ENCODE assay signal across 29 cellular contexts in the genomic region with DNA sequence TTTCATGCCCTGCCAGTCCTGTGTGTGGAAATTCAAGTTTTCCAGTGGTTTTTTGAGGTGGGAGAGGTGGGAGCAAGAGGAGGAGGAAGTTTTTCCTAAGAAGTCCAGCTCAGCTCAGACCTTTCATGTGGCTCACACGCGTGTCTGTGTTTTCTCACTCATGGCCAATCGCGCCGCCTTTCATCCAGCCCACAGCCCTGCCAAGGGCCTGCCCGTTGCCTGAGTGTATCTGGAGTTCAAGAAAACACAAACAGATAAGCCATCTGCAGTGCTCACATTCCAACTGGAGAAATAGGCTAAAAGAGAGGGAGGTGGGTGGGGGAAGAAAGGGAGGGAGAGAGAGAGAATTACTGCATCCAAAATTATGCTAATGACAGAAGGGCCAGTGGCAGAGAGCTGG.
"Had no signal": no experiment of that assay in that cellular context is flagged by ENCODE, and none has a peak within 500 bp of the region (broad histone marks: within the 10 kb centered on the region; RNA-seq: fewer than 3 reads in every experiment).

No MANE protein-coding gene starts in this region.

- H3K4me3 Mint-ChIP-seq: activated CD4-positive, alpha-beta memory T cell treated with anti-CD3 and anti-CD28 coated beads for 36 hours; activated CD4-positive, alpha-beta T cell treated with anti-CD3 and anti-CD28 coated beads for 36 hours; activated CD4-positive, alpha-beta T cell treated with anti-CD3 and anti-CD28 coated beads, Interleukin-2, amount 10 ng/mL, durations not matched to agents 24 days and 14 days; activated naive CD4-positive, alpha-beta T cell treated with anti-CD3 and anti-CD28 coated beads for 36 hours; activated naive CD4-positive, alpha-beta T cell treated with anti-CD3 and anti-CD28 coated beads, Interleukin-2, amount 50 U/mL, for 24 hours; activated naive CD8-positive, alpha-beta T cell treated with anti-CD3 and anti-CD28 coated beads for 36 hours; activated naive CD8-positive, alpha-beta T cell treated with anti-CD3 and anti-CD28 coated beads, Interleukin-2, amount 50 U/mL, for 24 hours; activated T-helper 1 cell treated with anti-CD3 and anti-CD28 coated beads, Interleukin-12 subunit alpha, Interleukin-12 subunit beta, Interleukin-2, Interleukin-4 antibody, amounts not matched to agents 30 ng/mL and 10 ng/mL and 1 ng/mL, durations not matched to agents 14 hours and 24 hours and 36 hours; brain had no signal

- ATAC-seq: activated CD4-positive, alpha-beta T cell treated with anti-CD3 and anti-CD28 coated beads for 36 hours; activated naive CD8-positive, alpha-beta T cell treated with anti-CD3 and anti-CD28 coated beads, Interleukin-2, amount 50 U/mL, for 24 hours; foreskin keratinocyte had no signal

- H3K9me3 Mint-ChIP-seq: activated CD4-positive, alpha-beta memory T cell treated with anti-CD3 and anti-CD28 coated beads for 36 hours; activated CD4-positive, alpha-beta T cell treated with anti-CD3 and anti-CD28 coated beads, Interleukin-2, amount 10 ng/mL, durations not matched to agents 24 days and 14 days; activated naive CD4-positive, alpha-beta T cell treated with anti-CD3 and anti-CD28 coated beads for 36 hours; activated naive CD4-positive, alpha-beta T cell treated with anti-CD3 and anti-CD28 coated beads, Interleukin-2, amount 50 U/mL, for 24 hours; activated naive CD8-positive, alpha-beta T cell treated with anti-CD3 and anti-CD28 coated beads for 36 hours; activated naive CD8-positive, alpha-beta T cell treated with anti-CD3 and anti-CD28 coated beads, Interleukin-2, amount 50 U/mL, for 24 hours; activated T-helper 1 cell treated with anti-CD3 and anti-CD28 coated beads, Interleukin-12 subunit alpha, Interleukin-12 subunit beta, Interleukin-2, Interleukin-4 antibody, amounts not matched to agents 30 ng/mL and 10 ng/mL and 1 ng/mL, durations not matched to agents 14 hours and 24 hours and 36 hours; activated T-helper 2 cell treated with anti-CD3 and anti-CD28 coated beads, Interferon-gamma antibody, Interleukin-2, Interleukin-4, amounts not matched to agents 10 μg/mL and 5 μg/mL and 100 μg/mL, durations not matched to agents 14 hours and 24 hours and 36 hours had no signal

- H3K27me3 ChIP-seq: ascending aorta, cardiac muscle cell, colonic mucosa, gastrocnemius medialis had no signal

- H3K27me3 Mint-ChIP-seq: activated naive CD8-positive, alpha-beta T cell treated with anti-CD3 and anti-CD28 coated beads for 36 hours had no signal

- H3K9me3 ChIP-seq: adrenal gland, ascending aorta, breast epithelium, colonic mucosa, gastrocnemius medialis had no signal

- H3K4me1 Mint-ChIP-seq: activated CD4-positive, alpha-beta T cell treated with anti-CD3 and anti-CD28 coated beads for 36 hours; activated CD4-positive, alpha-beta T cell treated with anti-CD3 and anti-CD28 coated beads, Interleukin-2, amount 10 ng/mL, durations not matched to agents 24 days and 14 days; activated naive CD4-positive, alpha-beta T cell treated with anti-CD3 and anti-CD28 coated beads, Interleukin-2, amount 50 U/mL, for 24 hours; activated naive CD8-positive, alpha-beta T cell treated with anti-CD3 and anti-CD28 coated beads for 36 hours; activated naive CD8-positive, alpha-beta T cell treated with anti-CD3 and anti-CD28 coated beads, Interleukin-2, amount 50 U/mL, for 24 hours; brain had no signal

- DNase-seq: activated CD4-positive, alpha-beta memory T cell treated with anti-CD3 and anti-CD28 coated beads for 36 hours; activated CD4-positive, alpha-beta T cell treated with anti-CD3 and anti-CD28 coated beads for 36 hours; activated CD4-positive, alpha-beta T cell treated with anti-CD3 and anti-CD28 coated beads, Interleukin-2, amount 10 ng/mL, durations not matched to agents 24 days and 14 days; activated CD4-positive, CD25-positive, alpha-beta regulatory T cell; activated CD4-positive, CD25-positive, alpha-beta regulatory T cell treated with anti-CD3 and anti-CD28 coated beads, Interleukin-2, amount 50 U/mL, for 72 hours; activated CD8-positive, alpha-beta memory T cell treated with anti-CD3 and anti-CD28 coated beads, Interleukin-2, amount 50 U/mL, for 4 hours; activated effector memory CD4-positive, alpha-beta T cell treated with anti-CD3 and anti-CD28 coated beads, Interleukin-2, amount 50 U/mL, for 16 hours; activated naive CD4-positive, alpha-beta T cell treated with anti-CD3 and anti-CD28 coated beads for 36 hours; activated naive CD8-positive, alpha-beta T cell treated with anti-CD3 and anti-CD28 coated beads for 36 hours; activated naive CD8-positive, alpha-beta T cell treated with anti-CD3 and anti-CD28 coated beads, Interleukin-2, amount 50 U/mL, for 24 hours; activated T-cell treated with anti-CD3 and anti-CD28 coated beads, Interleukin-2, amount 50 U/mL, for 1 hour; activated T-cell treated with anti-CD3 and anti-CD28 coated beads, Interleukin-2, amount 50 U/mL, for 48 hours; central memory CD4-positive, alpha-beta T cell; cerebellar nuclear complex; colonic mucosa; effector CD8-positive, alpha-beta T cell; foreskin keratinocyte; gastrocnemius medialis; glutamatergic neuron; T-helper 2 cell had no signal

- H3K4me3 ChIP-seq: adrenal gland, ascending aorta, breast epithelium, cardiac muscle cell, colonic mucosa, gastrocnemius medialis had no signal

- H3K36me3 ChIP-seq: adrenal gland, ascending aorta, breast epithelium, cardiac muscle cell, colonic mucosa, gastrocnemius medialis had no signal

- H3K4me1 ChIP-seq: adrenal gland, ascending aorta, breast epithelium, colonic mucosa, foreskin keratinocyte had no signal

- H3K27ac ChIP-seq: adrenal gland, ascending aorta, breast epithelium, cardiac muscle cell, colonic mucosa, epithelial cell of prostate, foreskin keratinocyte had no signal

- H3K27ac Mint-ChIP-seq: activated CD4-positive, alpha-beta memory T cell treated with anti-CD3 and anti-CD28 coated beads for 36 hours; activated CD4-positive, alpha-beta T cell treated with anti-CD3 and anti-CD28 coated beads for 36 hours; activated CD4-positive, alpha-beta T cell treated with anti-CD3 and anti-CD28 coated beads, Interleukin-2, amount 10 ng/mL, durations not matched to agents 24 days and 14 days; activated naive CD4-positive, alpha-beta T cell treated with anti-CD3 and anti-CD28 coated beads for 36 hours; activated naive CD4-positive, alpha-beta T cell treated with anti-CD3 and anti-CD28 coated beads, Interleukin-2, amount 50 U/mL, for 24 hours; activated naive CD8-positive, alpha-beta T cell treated with anti-CD3 and anti-CD28 coated beads for 36 hours; activated naive CD8-positive, alpha-beta T cell treated with anti-CD3 and anti-CD28 coated beads, Interleukin-2, amount 50 U/mL, for 24 hours; activated T-helper 1 cell treated with anti-CD3 and anti-CD28 coated beads, Interleukin-12 subunit alpha, Interleukin-12 subunit beta, Interleukin-2, Interleukin-4 antibody, amounts not matched to agents 30 ng/mL and 10 ng/mL and 1 ng/mL, durations not matched to agents 14 hours and 24 hours and 36 hours; activated T-helper 2 cell treated with anti-CD3 and anti-CD28 coated beads, Interferon-gamma antibody, Interleukin-2, Interleukin-4, amounts not matched to agents 10 μg/mL and 5 μg/mL and 100 μg/mL, durations not matched to agents 14 hours and 24 hours and 36 hours had no signal

- H3K36me3 Mint-ChIP-seq: activated CD4-positive, alpha-beta memory T cell treated with anti-CD3 and anti-CD28 coated beads for 36 hours; activated naive CD4-positive, alpha-beta T cell treated with anti-CD3 and anti-CD28 coated beads, Interleukin-2, amount 50 U/mL, for 24 hours; activated naive CD8-positive, alpha-beta T cell treated with anti-CD3 and anti-CD28 coated beads for 36 hours; brain had no signal
